Comparison of ENCODE assay signal across 8 cellular contexts in genomic region chr3:53170325-53171108, GRCh38. TPM values are rescaled to one million over a fixed set of nuclear protein-coding genes. Genes with fewer than 3 reads are reported as not detected.
A peak's percentile ranks its signal among the peaks of the same experiment; 100 is the strongest.
DNase-seq lines count a peak whose midpoint lies in the region; ATAC-seq lines count a peak whose summit lies in the region.

No MANE protein-coding gene starts in this region.

- H3K27me3 ChIP-seq in rectal smooth muscle tissue (ENCODE audit: control insufficient read depth, insufficient read depth, low read length), result no peaks in the 10 kb centered on the region
- no peaks in the 10 kb centered on the region for H3K27me3 ChIP-seq in naive thymus-derived CD4-positive, alpha-beta T cell (ENCODE audit: control insufficient read depth in 2 of 2, insufficient read depth in 2 of 2, low read length in 2 of 2)

- H3K9ac ChIP-seq in rectal smooth muscle tissue (ENCODE audit: low read length), result no peak overlapping the region

- H3K9me3 ChIP-seq in naive thymus-derived CD4-positive, alpha-beta T cell (ENCODE audit: control insufficient read depth in 2 of 3, low read length in 3 of 3), result no peaks in the 10 kb centered on the region

- no peak overlapping the region for H3K27ac ChIP-seq in rectal smooth muscle tissue (ENCODE audit: low read depth, low read length)
- H3K27ac ChIP-seq in naive thymus-derived CD4-positive, alpha-beta T cell (ENCODE audit: low read depth, low read length), result no peak overlapping the region

- peaks cover 23% of the 10 kb centered on the region for H3K36me3 Mint-ChIP-seq in activated T-helper 17 cell treated with anti-CD3 and anti-CD28 coated beads, Interleukin-2, amount 50 U/mL, for 72 hours (ENCODE audit: low read depth)
- H3K36me3 Mint-ChIP-seq in naive thymus-derived CD4-positive, alpha-beta T cell, result peaks cover 0 to 7% (median 3%) of the 10 kb centered on the region in 5 donors

- CTCF ChIA-PET in naive thymus-derived CD4-positive, alpha-beta T cell (lab: Charles Lee), result no interaction called here

- H3K9me3 Mint-ChIP-seq in activated T-helper 17 cell treated with anti-CD3 and anti-CD28 coated beads, Interleukin-2, amount 50 U/mL, for 72 hours, result no peaks in the 10 kb centered on the region
- H3K9me3 Mint-ChIP-seq in naive thymus-derived CD4-positive, alpha-beta T cell, result no peaks in the 10 kb centered on the region

- H3K27me3 Mint-ChIP-seq in activated T-helper 17 cell treated with anti-CD3 and anti-CD28 coated beads, Interleukin-2, amount 50 U/mL, for 72 hours, result no peaks in the 10 kb centered on the region
- no peaks in the 10 kb centered on the region for H3K27me3 Mint-ChIP-seq in naive thymus-derived CD4-positive, alpha-beta T cell

- H3K27ac Mint-ChIP-seq in activated T-helper 17 cell treated with anti-CD3 and anti-CD28 coated beads, Interleukin-2, amount 50 U/mL, for 72 hours, result peak overlapping the region; percentile 73
- peak overlapping the region in 4 of 9 donors; percentile 17 to 93 (median 34) for H3K27ac Mint-ChIP-seq in naive thymus-derived CD4-positive, alpha-beta T cell

- intact Hi-C loops in naive thymus-derived CD4-positive, alpha-beta T cell (cut with micrococcal nuclease), result no loop called here

- peaks cover 4% of the 10 kb centered on the region for H3K36me3 ChIP-seq in rectal smooth muscle tissue (ENCODE audit: control insufficient read depth, insufficient read depth, low read length)
- H3K36me3 ChIP-seq in naive thymus-derived CD4-positive, alpha-beta T cell (ENCODE audit: control insufficient read depth in 2 of 3, insufficient read depth in 3 of 3, low read length in 3 of 3), result peaks cover 0 to 4% (median 0%) of the 10 kb centered on the region in 3 experiments

- peak overlapping the region; percentile 31 for H3K4me3 Mint-ChIP-seq in activated T-helper 17 cell treated with anti-CD3 and anti-CD28 coated beads, Interleukin-2, amount 50 U/mL, for 72 hours
- H3K4me3 Mint-ChIP-seq in naive thymus-derived CD4-positive, alpha-beta T cell, result peak overlapping the region in 2 of 10 donors; percentile 32 to 50

- ATAC-seq in GM18868 (IDR thresholded peaks at IDR 0.05; ENCODE audit: unreplicated experiment) (peak; percentile 49), HG03135 (IDR thresholded peaks at IDR 0.05; ENCODE audit: unreplicated experiment) (peak; percentile 30), HG03565 (IDR thresholded peaks at IDR 0.05; ENCODE audit: unreplicated experiment) (no peak)
- ATAC-seq in activated T-helper 17 cell treated with anti-CD3 and anti-CD28 coated beads, Interleukin-2, amount 50 U/mL, for 72 hours (replicated peaks), result peak; percentile 83
- no peak for ATAC-seq in naive thymus-derived CD4-positive, alpha-beta T cell

- H3K4me1 Mint-ChIP-seq in activated T-helper 17 cell treated with anti-CD3 and anti-CD28 coated beads, Interleukin-2, amount 50 U/mL, for 72 hours, result peaks cover 37% of the 10 kb centered on the region
- H3K4me1 Mint-ChIP-seq in naive thymus-derived CD4-positive, alpha-beta T cell, result peaks cover 19 to 50% (median 27%) of the 10 kb centered on the region in 7 donors

- POLR2A ChIA-PET in naive thymus-derived CD4-positive, alpha-beta T cell (lab: Charles Lee), result interaction anchor here (0.6 kb wide), 1 partner anchor 22 kb away, joined by 3 read pairs; no protein-coding TSS in a partner anchor

- H3K4me3 ChIP-seq in rectal smooth muscle tissue (ENCODE audit: low read length), result peak overlapping the region; percentile 6
- no peak overlapping the region for H3K4me3 ChIP-seq in naive thymus-derived CD4-positive, alpha-beta T cell (ENCODE audit: low read length)

- H3K4me1 ChIP-seq in rectal smooth muscle tissue (ENCODE audit: control insufficient read depth, insufficient read depth, low read length), result no peaks in the 10 kb centered on the region
- no peaks in the 10 kb centered on the region for H3K4me1 ChIP-seq in naive thymus-derived CD4-positive, alpha-beta T cell (ENCODE audit: control insufficient read depth in 2 of 2, insufficient read depth in 2 of 2, low read length in 2 of 2)

- DNase-seq in NCI-H1105 treated with DMSO at 0.1 percent for 48 hours (lab: John Stamatoyannopoulos, UW) (no peak), epidermal melanocyte (ENCODE audit: insufficient read length, low spot score) (no peak)
- no peak for DNase-seq in naive thymus-derived CD4-positive, alpha-beta T cell

RNA-seq across cellular contexts. Expression of gene PRKCD, which starts 9.5 kb away (rescaled TPM):
- total RNA-seq in activated T-helper 17 cell treated with anti-CD3 and anti-CD28 coated beads, Interleukin-2, amount 50 U/mL, for 72 hours, result 10 to 100 TPM; 20.4 to 21.8 TPM
- total RNA-seq in naive thymus-derived CD4-positive, alpha-beta T cell, result 10 to 100 TPM; 10.2 to 72.8 (median 18.7) TPM
- polyA plus RNA-seq in naive thymus-derived CD4-positive, alpha-beta T cell, result 10 to 100 TPM in 1 of 2 donors, 1 to 10 TPM in 1; 7.7 to 17.5 TPM

RNA-seq across cellular contexts. Expression of gene RFT1, which starts 40.3 kb away (rescaled TPM):
- 10 to 100 TPM; 24.6 to 42.0 TPM for total RNA-seq in activated T-helper 17 cell treated with anti-CD3 and anti-CD28 coated beads, Interleukin-2, amount 50 U/mL, for 72 hours
- 10 to 100 TPM; 16.0 to 32.0 (median 26.0) TPM for total RNA-seq in naive thymus-derived CD4-positive, alpha-beta T cell
- 10 to 100 TPM; 22.9 to 24.1 TPM for polyA plus RNA-seq in naive thymus-derived CD4-positive, alpha-beta T cell

Comparison
In these comparisons a context has a peak if more than half of its experiments do, and no peak if none do; other contexts are left out.
1. ATAC-seq: peak in GM18868 (single experiment), HG03135 (single experiment) and activated T-helper 17 cell treated with anti-CD3 and anti-CD28 coated beads, Interleukin-2, amount 50 U/mL, for 72 hours (single experiment); none in naive thymus-derived CD4-positive, alpha-beta T cell (single experiment) and HG03565 (single experiment).